In the genomic region with DNA sequence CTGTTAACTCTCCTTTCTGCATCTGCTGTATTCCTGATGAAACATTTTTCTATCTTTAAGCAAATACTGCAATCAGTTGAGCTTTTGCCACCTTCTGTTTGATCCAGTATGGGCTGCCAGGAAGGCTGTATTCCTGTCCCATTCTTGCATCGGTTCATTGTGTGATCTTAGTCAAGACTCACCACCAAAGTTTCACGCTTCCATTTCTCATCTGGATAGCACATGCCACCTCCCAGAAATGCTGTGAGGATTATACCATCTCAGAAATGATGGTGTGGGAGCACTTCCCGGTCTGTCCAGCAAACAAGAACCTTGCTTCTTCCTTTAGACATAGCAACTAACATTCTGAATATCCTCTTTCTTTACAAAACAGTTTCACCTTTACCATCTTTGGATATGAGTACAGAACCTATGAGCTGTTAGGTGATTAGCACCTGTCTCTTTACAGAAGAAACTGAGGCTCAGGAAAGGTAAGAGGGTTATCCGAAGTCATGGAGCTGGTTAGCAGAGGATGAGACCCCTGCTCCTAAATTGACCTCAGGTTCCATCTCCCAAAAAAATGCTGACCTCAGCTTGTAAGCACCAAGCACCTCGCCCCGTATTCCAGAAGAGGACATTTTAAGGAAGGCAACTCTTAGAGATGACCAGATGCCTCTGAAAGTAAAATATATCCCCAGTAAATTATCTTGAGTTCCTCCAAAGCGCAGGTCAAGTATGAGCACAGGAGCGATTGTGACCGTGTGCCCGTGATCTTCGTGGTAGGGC, we compare ENCODE assay signal across 3 cellular contexts.
A peak's percentile ranks its signal among the peaks of the same experiment; 100 is the strongest.
TF ChIP-seq lines count a peak whose summit lies in the region.

No MANE protein-coding gene starts in this region.

TF ChIP-seq in SK-N-SH, 30 proteins besides CTCF, POLR2A, EP300 and RAD21:
- TF ChIP-seq NRF1 (IDR thresholded peaks at IDR 0.05; ENCODE audit: low read depth, low read length) (no peak), JUND (IDR thresholded peaks at IDR 0.05) (0 out of 2 replicates have a peak, but pooled peaks have one; percentile 0), SMC3 (IDR thresholded peaks at IDR 0.05; ENCODE audit: low read depth, low read length) (no peak)
- TF ChIP-seq, protein P1, sequence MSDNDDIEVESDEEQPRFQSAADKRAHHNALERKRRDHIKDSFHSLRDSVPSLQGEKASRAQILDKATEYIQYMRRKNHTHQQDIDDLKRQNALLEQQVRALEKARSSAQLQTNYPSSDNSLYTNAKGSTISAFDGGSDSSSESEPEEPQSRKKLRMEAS (IDR thresholded peaks at IDR 0.05; ENCODE audit: low read depth) = no peak

TF ChIP-seq in SK-N-SH treated with all-trans-retinoic acid at 6 μM for 48 hours, 23 proteins besides CTCF, POLR2A, EP300 and RAD21:
- TF ChIP-seq SNAI2 (CRISPR knock-in tag; IDR thresholded peaks at IDR 0.05) (no peak), GLIS3 (CRISPR knock-in tag; IDR thresholded peaks at IDR 0.05) (no peak), ISL1 (CRISPR knock-in tag; IDR thresholded peaks at IDR 0.05) (no peak), ARNTL (CRISPR knock-in tag; IDR thresholded peaks at IDR 0.05; ENCODE audit: borderline replicate concordance, low read depth) (no peak), ZFP3 (CRISPR knock-in tag; IDR thresholded peaks at IDR 0.05) (no peak), RARB (CRISPR knock-in tag; IDR thresholded peaks at IDR 0.05) (no peak), ZNF565 (CRISPR knock-in tag; conservative IDR thresholded peaks at IDR 0.05; ENCODE audit: low read depth) (no peak), ZFP30 (CRISPR knock-in tag; IDR thresholded peaks at IDR 0.05) (no peak), CSDC2 (CRISPR knock-in tag; IDR thresholded peaks at IDR 0.05) (no peak), ESRRG (CRISPR knock-in tag; IDR thresholded peaks at IDR 0.05) (no peak), PPARA (CRISPR knock-in tag; IDR thresholded peaks at IDR 0.05; ENCODE audit: borderline replicate concordance) (no peak)
- TF ChIP-seq, protein P2, sequence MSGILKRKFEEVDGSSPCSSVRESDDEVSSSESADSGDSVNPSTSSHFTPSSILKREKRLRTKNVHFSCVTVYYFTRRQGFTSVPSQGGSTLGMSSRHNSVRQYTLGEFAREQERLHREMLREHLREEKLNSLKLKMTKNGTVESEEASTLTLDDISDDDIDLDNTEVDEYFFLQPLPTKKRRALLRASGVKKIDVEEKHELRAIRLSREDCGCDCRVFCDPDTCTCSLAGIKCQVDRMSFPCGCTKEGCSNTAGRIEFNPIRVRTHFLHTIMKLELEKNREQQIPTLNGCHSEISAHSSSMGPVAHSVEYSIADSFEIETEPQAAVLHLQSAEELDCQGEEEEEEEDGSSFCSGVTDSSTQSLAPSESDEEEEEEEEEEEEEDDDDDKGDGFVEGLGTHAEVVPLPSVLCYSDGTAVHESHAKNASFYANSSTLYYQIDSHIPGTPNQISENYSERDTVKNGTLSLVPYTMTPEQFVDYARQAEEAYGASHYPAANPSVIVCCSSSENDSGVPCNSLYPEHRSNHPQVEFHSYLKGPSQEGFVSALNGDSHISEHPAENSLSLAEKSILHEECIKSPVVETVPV (CRISPR knock-in tag; IDR thresholded peaks at IDR 0.05) = no peak
- TF ChIP-seq, protein P3, sequence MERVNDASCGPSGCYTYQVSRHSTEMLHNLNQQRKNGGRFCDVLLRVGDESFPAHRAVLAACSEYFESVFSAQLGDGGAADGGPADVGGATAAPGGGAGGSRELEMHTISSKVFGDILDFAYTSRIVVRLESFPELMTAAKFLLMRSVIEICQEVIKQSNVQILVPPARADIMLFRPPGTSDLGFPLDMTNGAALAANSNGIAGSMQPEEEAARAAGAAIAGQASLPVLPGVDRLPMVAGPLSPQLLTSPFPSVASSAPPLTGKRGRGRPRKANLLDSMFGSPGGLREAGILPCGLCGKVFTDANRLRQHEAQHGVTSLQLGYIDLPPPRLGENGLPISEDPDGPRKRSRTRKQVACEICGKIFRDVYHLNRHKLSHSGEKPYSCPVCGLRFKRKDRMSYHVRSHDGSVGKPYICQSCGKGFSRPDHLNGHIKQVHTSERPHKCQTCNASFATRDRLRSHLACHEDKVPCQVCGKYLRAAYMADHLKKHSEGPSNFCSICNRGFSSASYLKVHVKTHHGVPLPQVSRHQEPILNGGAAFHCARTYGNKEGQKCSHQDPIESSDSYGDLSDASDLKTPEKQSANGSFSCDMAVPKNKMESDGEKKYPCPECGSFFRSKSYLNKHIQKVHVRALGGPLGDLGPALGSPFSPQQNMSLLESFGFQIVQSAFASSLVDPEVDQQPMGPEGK (CRISPR knock-in tag; IDR thresholded peaks at IDR 0.05; ENCODE audit: borderline replicate concordance) = no peak
- TF ChIP-seq, protein P4, sequence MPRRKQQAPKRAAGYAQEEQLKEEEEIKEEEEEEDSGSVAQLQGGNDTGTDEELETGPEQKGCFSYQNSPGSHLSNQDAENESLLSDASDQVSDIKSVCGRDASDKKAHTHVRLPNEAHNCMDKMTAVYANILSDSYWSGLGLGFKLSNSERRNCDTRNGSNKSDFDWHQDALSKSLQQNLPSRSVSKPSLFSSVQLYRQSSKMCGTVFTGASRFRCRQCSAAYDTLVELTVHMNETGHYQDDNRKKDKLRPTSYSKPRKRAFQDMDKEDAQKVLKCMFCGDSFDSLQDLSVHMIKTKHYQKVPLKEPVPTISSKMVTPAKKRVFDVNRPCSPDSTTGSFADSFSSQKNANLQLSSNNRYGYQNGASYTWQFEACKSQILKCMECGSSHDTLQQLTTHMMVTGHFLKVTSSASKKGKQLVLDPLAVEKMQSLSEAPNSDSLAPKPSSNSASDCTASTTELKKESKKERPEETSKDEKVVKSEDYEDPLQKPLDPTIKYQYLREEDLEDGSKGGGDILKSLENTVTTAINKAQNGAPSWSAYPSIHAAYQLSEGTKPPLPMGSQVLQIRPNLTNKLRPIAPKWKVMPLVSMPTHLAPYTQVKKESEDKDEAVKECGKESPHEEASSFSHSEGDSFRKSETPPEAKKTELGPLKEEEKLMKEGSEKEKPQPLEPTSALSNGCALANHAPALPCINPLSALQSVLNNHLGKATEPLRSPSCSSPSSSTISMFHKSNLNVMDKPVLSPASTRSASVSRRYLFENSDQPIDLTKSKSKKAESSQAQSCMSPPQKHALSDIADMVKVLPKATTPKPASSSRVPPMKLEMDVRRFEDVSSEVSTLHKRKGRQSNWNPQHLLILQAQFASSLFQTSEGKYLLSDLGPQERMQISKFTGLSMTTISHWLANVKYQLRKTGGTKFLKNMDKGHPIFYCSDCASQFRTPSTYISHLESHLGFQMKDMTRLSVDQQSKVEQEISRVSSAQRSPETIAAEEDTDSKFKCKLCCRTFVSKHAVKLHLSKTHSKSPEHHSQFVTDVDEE (CRISPR knock-in tag; IDR thresholded peaks at IDR 0.05) = no peak

TF ChIP-seq in K562, 482 proteins besides CTCF, POLR2A, EP300 and RAD21:
- peak; percentile 74 for TF ChIP-seq MAFF (IDR thresholded peaks at IDR 0.05; ENCODE audit: low read length)
- TF ChIP-seq ZNF316 (IDR thresholded peaks at IDR 0.05) = peak; percentile 65
- peak; percentile 74 for TF ChIP-seq MAFK (IDR thresholded peaks at IDR 0.05; ENCODE audit: low read length)
- no peak for TF ChIP-seq SETDB1 (IDR thresholded peaks at IDR 0.05; ENCODE audit: low read length)
- TF ChIP-seq, protein P5, sequence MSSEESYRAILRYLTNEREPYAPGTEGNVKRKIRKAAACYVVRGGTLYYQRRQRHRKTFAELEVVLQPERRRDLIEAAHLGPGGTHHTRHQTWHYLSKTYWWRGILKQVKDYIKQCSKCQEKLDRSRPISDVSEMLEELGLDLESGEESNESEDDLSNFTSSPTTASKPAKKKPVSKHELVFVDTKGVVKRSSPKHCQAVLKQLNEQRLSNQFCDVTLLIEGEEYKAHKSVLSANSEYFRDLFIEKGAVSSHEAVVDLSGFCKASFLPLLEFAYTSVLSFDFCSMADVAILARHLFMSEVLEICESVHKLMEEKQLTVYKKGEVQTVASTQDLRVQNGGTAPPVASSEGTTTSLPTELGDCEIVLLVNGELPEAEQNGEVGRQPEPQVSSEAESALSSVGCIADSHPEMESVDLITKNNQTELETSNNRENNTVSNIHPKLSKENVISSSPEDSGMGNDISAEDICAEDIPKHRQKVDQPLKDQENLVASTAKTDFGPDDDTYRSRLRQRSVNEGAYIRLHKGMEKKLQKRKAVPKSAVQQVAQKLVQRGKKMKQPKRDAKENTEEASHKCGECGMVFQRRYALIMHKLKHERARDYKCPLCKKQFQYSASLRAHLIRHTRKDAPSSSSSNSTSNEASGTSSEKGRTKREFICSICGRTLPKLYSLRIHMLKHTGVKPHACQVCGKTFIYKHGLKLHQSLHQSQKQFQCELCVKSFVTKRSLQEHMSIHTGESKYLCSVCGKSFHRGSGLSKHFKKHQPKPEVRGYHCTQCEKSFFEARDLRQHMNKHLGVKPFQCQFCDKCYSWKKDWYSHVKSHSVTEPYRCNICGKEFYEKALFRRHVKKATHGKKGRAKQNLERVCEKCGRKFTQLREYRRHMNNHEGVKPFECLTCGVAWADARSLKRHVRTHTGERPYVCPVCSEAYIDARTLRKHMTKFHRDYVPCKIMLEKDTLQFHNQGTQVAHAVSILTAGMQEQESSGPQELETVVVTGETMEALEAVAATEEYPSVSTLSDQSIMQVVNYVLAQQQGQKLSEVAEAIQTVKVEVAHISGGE (CRISPR knock-in tag; IDR thresholded peaks at IDR 0.05) = no peak
- TF ChIP-seq CBX2 (IDR thresholded peaks at IDR 0.05; ENCODE audit: insufficient read depth, low read length, poor library complexity, severe bottlenecking) = no peak
- peak; percentile 52 for TF ChIP-seq MAFG (tag; conservative IDR thresholded peaks at IDR 0.05)
- no peak for TF ChIP-seq YBX1 (IDR thresholded peaks at IDR 0.05)
- peak; percentile 51 for TF ChIP-seq C11orf30 (IDR thresholded peaks at IDR 0.05; ENCODE audit: low read depth)
- TF ChIP-seq ZC3H8 (IDR thresholded peaks at IDR 0.05) = no peak
- no peak for TF ChIP-seq HCFC1 (IDR thresholded peaks at IDR 0.05; ENCODE audit: low read depth, low read length)
TF ChIP-seq in K562: peak in this region for 5.
